12 cellular contexts compared by ENCODE assay signal in the genomic region with DNA sequence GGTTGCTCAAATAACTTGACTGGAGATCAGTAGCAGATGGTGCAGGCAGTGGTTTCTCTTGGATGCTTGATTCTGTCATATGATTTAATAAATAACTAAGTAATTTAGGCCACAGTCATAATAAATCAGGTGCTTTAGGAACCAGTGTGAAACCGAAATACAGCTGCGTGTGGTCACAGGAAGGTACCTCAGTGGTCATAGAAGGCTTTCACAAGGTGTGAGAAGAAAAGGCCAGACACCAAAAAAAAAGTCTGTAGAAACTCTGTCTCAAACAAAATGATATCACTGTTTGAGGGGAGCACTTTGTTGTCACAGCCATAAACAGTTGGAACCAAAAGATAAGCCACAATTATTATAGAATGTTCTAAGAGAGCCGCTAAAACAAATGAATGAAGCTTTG. TPM values are rescaled to one million over a fixed set of nuclear protein-coding genes. Genes with fewer than 3 reads are reported as not detected.
A peak's percentile ranks its signal among the peaks of the same experiment; 100 is the strongest.
DNase-seq lines count a peak whose midpoint lies in the region; ATAC-seq and TF ChIP-seq lines count a peak whose summit lies in the region.
"Had no signal": no experiment of that assay in that cellular context is flagged by ENCODE, and none has a peak within 500 bp of the region (broad histone marks: within the 10 kb centered on the region; RNA-seq: fewer than 3 reads in every experiment).

No MANE protein-coding gene starts in this region.

- H3K27ac ChIP-seq in upper lobe of left lung: no peak overlapping the region
- H3K27ac ChIP-seq: SJCRH30 had no signal

- H3K36me3 ChIP-seq in upper lobe of left lung: no peaks in the 10 kb centered on the region
- H3K36me3 ChIP-seq: SJCRH30 had no signal

- H3K4me1 Mint-ChIP-seq in naive B cell: peaks cover 36 to 68% (median 49%) of the 10 kb centered on the region in 3 donors

- no peak overlapping the region for H3K4me3 ChIP-seq in upper lobe of left lung
- H3K4me3 ChIP-seq: SJCRH30 had no signal

- no peak for TF ChIP-seq POLR2A in upper lobe of left lung (IDR thresholded peaks at IDR 0.05)

- DNase-seq in naive B cell (peak; percentile 42), omental fat pad (ENCODE audit: low spot score) (no peak), upper lobe of left lung (no peak), Kasumi-1 (lab: John Stamatoyannopoulos, UW) (no peak)
- no peak for DNase-seq in central memory CD4-positive, alpha-beta T cell
- DNase-seq: activated naive CD4-positive, alpha-beta T cell treated with anti-CD3 and anti-CD28 coated beads, Interleukin-2, amount 50 U/mL, for 16 hours; GF-D8; SJCRH30 had no signal

- ATAC-seq in GM18909 (IDR thresholded peaks at IDR 0.05; ENCODE audit: poor library complexity, unreplicated experiment): peak; percentile 99
- peak; percentile 95 for ATAC-seq in HG02610 (IDR thresholded peaks at IDR 0.05; ENCODE audit: unreplicated experiment)
- peak; percentile 99 for ATAC-seq in HG03571 (IDR thresholded peaks at IDR 0.05; ENCODE audit: unreplicated experiment)
- peak; percentile 79 to 85 for ATAC-seq in naive B cell (ENCODE audit: low read depth in 2 of 2)
- no peak for ATAC-seq in omental fat pad (ENCODE audit: low FRiP score)
- ATAC-seq in upper lobe of left lung (ENCODE audit: low FRiP score in 2 of 2): no peak

- H3K27me3 Mint-ChIP-seq in naive B cell: no peaks in the 10 kb centered on the region

- H3K9me3 Mint-ChIP-seq in naive B cell: no peaks in the 10 kb centered on the region
- H3K9me3 Mint-ChIP-seq: neural crest cell had no signal

- no peaks in the 10 kb centered on the region for H3K9me3 ChIP-seq in upper lobe of left lung
- H3K9me3 ChIP-seq: SJCRH30 had no signal

- H3K27me3 ChIP-seq in upper lobe of left lung: no peaks in the 10 kb centered on the region
- H3K27me3 ChIP-seq: SJCRH30 had no signal

- peak overlapping the region; percentile 5 to 87 (median 53) for H3K4me3 Mint-ChIP-seq in naive B cell
- H3K4me3 Mint-ChIP-seq: neural crest cell had no signal

- no peak for TF ChIP-seq CTCF in omental fat pad (IDR thresholded peaks at IDR 0.05)
- no peak for TF ChIP-seq CTCF in upper lobe of left lung (IDR thresholded peaks at IDR 0.05)

- TF ChIP-seq EP300 in upper lobe of left lung (IDR thresholded peaks at IDR 0.05): no peak

- peak overlapping the region; percentile 61 to 94 (median 88) for H3K27ac Mint-ChIP-seq in naive B cell

- no peaks in the 10 kb centered on the region for H3K36me3 Mint-ChIP-seq in naive B cell

- WGBS in upper lobe of left lung, 2 donors: 47 to 65% methylated on average over 3 of the region's 3 CpGs

- peaks cover 10 to 17% (median 10%) of the 10 kb centered on the region in 4 donors for H3K4me1 ChIP-seq in upper lobe of left lung
- H3K4me1 ChIP-seq: SJCRH30 had no signal

RNA-seq across cellular contexts. Expression of a gene that starts 56.5 kb away (rescaled TPM):
- 1 to 10 TPM; 3.4 to 4.9 (median 4.4) TPM for polyA plus RNA-seq in naive B cell (ENCODE audit: low read depth in 6 of 6)
- total RNA-seq in omental fat pad: 10 to 100 TPM in 1 of 4 donors, 1 to 10 TPM in 3; 2.2 to 15.3 (median 7.8) TPM
- 10 to 100 TPM in 2 of 6 donors, 1 to 10 TPM in 4; 4.1 to 24.0 (median 7.8) TPM for total RNA-seq in upper lobe of left lung

Comparison
In these comparisons a context has a peak if more than half of its experiments do, and no peak if none do; other contexts are left out.
1. ATAC-seq: peak in GM18909 (single experiment), HG02610 (single experiment), HG03571 (single experiment) and naive B cell (2 of 2); none in omental fat pad (single experiment) and upper lobe of left lung (0 of 2).